26 cellular contexts compared by ENCODE assay signal in genomic region chr2:118755362-118755761, GRCh38.
"Had no signal": no experiment of that assay in that cellular context is flagged by ENCODE, and none has a peak within 500 bp of the region (broad histone marks: within the 10 kb centered on the region; RNA-seq: fewer than 3 reads in every experiment).

No MANE protein-coding gene starts in this region.

- H3K4me1 Mint-ChIP-seq: naive thymus-derived CD8-positive, alpha-beta T cell; nephron; neural crest cell; stimulated activated memory B cell treated with anti-CD40 and anti-IgM and Interleukin-4, amounts not matched to agents 10 μg/mL and 1 μg/mL and 100 μg/mL, for 72 hours; stimulated activated naive CD8-positive, alpha-beta T cell treated with anti-CD3 and anti-CD28 coated beads, Interleukin-15, amount 100 ng/mL, for 72 hours had no signal

- H3K4me1 ChIP-seq: lower lobe of right lung, right atrium auricular region, right lobe of liver, tibial nerve, vagina had no signal

- DNase-seq: kidney glomerular epithelial cell; left cardiac atrium; lower lobe of right lung; mammary epithelial cell; mesenchymal stem cell; naive thymus-derived CD8-positive, alpha-beta T cell; nucleus accumbens; right lobe of liver; stimulated activated CD4-positive, alpha-beta T cell treated with anti-CD3 and anti-CD28 coated beads, Interleukin-1b, Interleukin-23, amount 100 ng/mL, for 48 hours; stimulated activated CD4-positive, alpha-beta T cell treated with anti-CD3 and anti-CD28 coated beads, Interleukin-2, amount 100 ng/mL, for 48 hours; stimulated activated CD4-positive, alpha-beta T cell treated with anti-CD3 and anti-CD28 coated beads, Interleukin-4, amount 100 ng/mL, for 4 hours; stimulated activated CD8-positive, alpha-beta memory T cell treated with anti-CD3 and anti-CD28 coated beads, Interleukin-4, amount 100 ng/mL, for 48 hours; stimulated activated naive CD4-positive, alpha-beta T cell treated with Interleukin-2 at 50 U/mL for 16 hours; stimulated activated naive CD8-positive, alpha-beta T cell treated with anti-CD3 and anti-CD28 coated beads, Interleukin-15, amount 100 ng/mL, for 72 hours; substantia nigra had no signal

- H3K9me3 Mint-ChIP-seq: stimulated activated memory B cell treated with anti-CD40 and anti-IgM and Interleukin-4, amounts not matched to agents 10 μg/mL and 1 μg/mL and 100 μg/mL, for 72 hours; stimulated activated naive CD8-positive, alpha-beta T cell treated with anti-CD3 and anti-CD28 coated beads, Interleukin-15, amount 100 ng/mL, for 72 hours had no signal

- H3K4me2 ChIP-seq: smooth muscle cell had no signal

- H3K27me3 ChIP-seq: right atrium auricular region, right lobe of liver, tibial nerve, vagina had no signal

- ATAC-seq: left cardiac atrium; left lobe of liver; lower lobe of right lung; naive thymus-derived CD8-positive, alpha-beta T cell; right lobe of liver; stimulated activated memory B cell treated with anti-CD40 and anti-IgM and Interleukin-4, amounts not matched to agents 10 μg/mL and 1 μg/mL and 100 μg/mL, for 72 hours; stimulated activated naive CD8-positive, alpha-beta T cell treated with anti-CD3 and anti-CD28 coated beads, Interleukin-15, amount 100 ng/mL, for 72 hours had no signal

- H3K27ac Mint-ChIP-seq: nephron; progenitor cell of endocrine pancreas; stimulated activated memory B cell treated with anti-CD40 and anti-IgM and Interleukin-4, amounts not matched to agents 10 μg/mL and 1 μg/mL and 100 μg/mL, for 72 hours; stimulated activated naive CD8-positive, alpha-beta T cell treated with anti-CD3 and anti-CD28 coated beads, Interleukin-15, amount 100 ng/mL, for 72 hours; type B pancreatic cell had no signal

- H3K36me3 ChIP-seq: lower lobe of right lung, right atrium auricular region, right lobe of liver, tibial nerve, vagina had no signal

- H3K9me3 ChIP-seq: lower lobe of right lung, right atrium auricular region, right lobe of liver, tibial nerve, vagina had no signal

- H3K36me3 Mint-ChIP-seq: naive thymus-derived CD8-positive, alpha-beta T cell; stimulated activated memory B cell treated with anti-CD40 and anti-IgM and Interleukin-4, amounts not matched to agents 10 μg/mL and 1 μg/mL and 100 μg/mL, for 72 hours; type B pancreatic cell had no signal

- H3K4me3 Mint-ChIP-seq: naive thymus-derived CD8-positive, alpha-beta T cell; nephron; neural crest cell; stimulated activated memory B cell treated with anti-CD40 and anti-IgM and Interleukin-4, amounts not matched to agents 10 μg/mL and 1 μg/mL and 100 μg/mL, for 72 hours; stimulated activated naive CD8-positive, alpha-beta T cell treated with anti-CD3 and anti-CD28 coated beads, Interleukin-15, amount 100 ng/mL, for 72 hours; type B pancreatic cell had no signal

- H3K27ac ChIP-seq: lower lobe of right lung, right atrium auricular region, right lobe of liver, tibial nerve, vagina had no signal

- FAIRE-seq: keratinocyte had no signal

- H3K4me3 ChIP-seq: lower lobe of right lung, right atrium auricular region, right lobe of liver, smooth muscle cell, tibial nerve, vagina had no signal
